18 cellular contexts compared by ENCODE assay signal in genomic region chr22:46966846-46967245, GRCh38.
DNase-seq lines count a peak whose midpoint lies in the region; ATAC-seq, FAIRE-seq and TF ChIP-seq lines count a peak whose summit lies in the region.
"Had no signal": no experiment of that assay in that cellular context is flagged by ENCODE, and none has a peak within 500 bp of the region (broad histone marks: within the 10 kb centered on the region; RNA-seq: fewer than 3 reads in every experiment).

No MANE protein-coding gene starts in this region.

- CTCF ChIA-PET in MCF 10A (lab: Yijun Ruan, JAX): interaction anchor here (0.6 to 1.3 kb wide), 3 partner anchors 121 to 929 kb away, joined by 3 to 5 read pairs (median 5); no protein-coding TSS in a partner anchor

- H3K27me3 Mint-ChIP-seq in MCF 10A (ENCODE audit: insufficient read depth, unreplicated experiment) (no peaks in the 10 kb centered on the region), T-helper 17 cell (no peaks in the 10 kb centered on the region)
- H3K27me3 Mint-ChIP-seq: CD4-positive, alpha-beta memory T cell had no signal

- H3K9me3 ChIP-seq in breast epithelium: no peaks in the 10 kb centered on the region
- H3K9me3 ChIP-seq in T-helper 17 cell (ENCODE audit: control insufficient read depth, low read length, poor library complexity, severe bottlenecking): no peaks in the 10 kb centered on the region
- no peaks in the 10 kb centered on the region for H3K9me3 ChIP-seq in kidney (ENCODE audit: control insufficient read depth in 1 of 2, low read length in 2 of 2)
- H3K9me3 ChIP-seq in sigmoid colon: no peaks in the 10 kb centered on the region
- H3K9me3 ChIP-seq: BLaER1 had no signal

- H3K4me1 Mint-ChIP-seq in MCF 10A (ENCODE audit: insufficient read depth, unreplicated experiment) (no peaks in the 10 kb centered on the region), T-helper 17 cell (peaks cover 53% of the 10 kb centered on the region)

- no peak for FAIRE-seq in kidney (lab: Jason Lieb, UNC)
- FAIRE-seq: HepG2 had no signal

- DNase-seq in breast epithelium (ENCODE audit: low spot score in 2 of 2): no peak
- DNase-seq in MCF 10A (ENCODE audit: unreplicated experiment): no peak
- no peak for DNase-seq in T-helper 17 cell
- peak; percentile 54 for DNase-seq in kidney
- DNase-seq in sigmoid colon: peak; percentile 49
- DNase-seq in activated naive CD4-positive, alpha-beta T cell treated with Interleukin-2 at 50 U/mL for 16 hours: no peak
- no peak for DNase-seq in cerebellar cortex (ENCODE audit: low spot score)
- DNase-seq: 8988T; CD4-positive, alpha-beta memory T cell; DMS153; DMS79; GDM1; GOT3; HFFc6 had no signal

- intact Hi-C loops in breast epithelium (cut with DNase I; ENCODE audit: low total_unique reads) (loop anchor here (1.0 kb wide), 1 partner anchor 24 kb away; no protein-coding TSS in a partner anchor), MCF 10A (cut with micrococcal nuclease) (no loop called here), kidney (cut with DNase I) (no loop called here), sigmoid colon (cut with DNase I) (no loop called here)

- H3K27ac Mint-ChIP-seq in MCF 10A (ENCODE audit: low read depth, unreplicated experiment): no peak overlapping the region
- peak overlapping the region; percentile 87 for H3K27ac Mint-ChIP-seq in T-helper 17 cell
- H3K27ac Mint-ChIP-seq: HFFc6 had no signal

- H3K36me3 Mint-ChIP-seq in MCF 10A (ENCODE audit: insufficient read depth, unreplicated experiment) (peaks cover 6% of the 10 kb centered on the region), T-helper 17 cell (ENCODE audit: low read depth) (peaks cover 7% of the 10 kb centered on the region)

- no peak overlapping the region for H3K4me3 ChIP-seq in breast epithelium
- H3K4me3 ChIP-seq in kidney (ENCODE audit: low read length in 2 of 2): no peak overlapping the region
- H3K4me3 ChIP-seq in sigmoid colon: no peak overlapping the region
- H3K4me3 ChIP-seq: BLaER1 had no signal

- TF ChIP-seq EP300 in sigmoid colon (IDR thresholded peaks at IDR 0.05): no peak

- H3K4me3 Mint-ChIP-seq in MCF 10A (ENCODE audit: unreplicated experiment) (no peak overlapping the region), T-helper 17 cell (no peak overlapping the region)
- H3K4me3 Mint-ChIP-seq: CD14-positive monocyte; CD4-positive, alpha-beta memory T cell; HFFc6 had no signal

- H3K9me3 Mint-ChIP-seq in MCF 10A (ENCODE audit: unreplicated experiment): no peaks in the 10 kb centered on the region
- H3K9me3 Mint-ChIP-seq: CD14-positive monocyte; CD4-positive, alpha-beta memory T cell; HFFc6 had no signal

- POLR2A ChIA-PET in MCF 10A (lab: Yijun Ruan, JAX): no interaction called here

- WGBS in sigmoid colon, 2 donors: 95 to 96% methylated on average over 16 of the region's 16 CpGs

- H3K27ac ChIP-seq in breast epithelium: peak overlapping the region; percentile 20 to 30
- H3K27ac ChIP-seq in kidney (ENCODE audit: low read depth in 2 of 2, low read length in 2 of 2): no peak overlapping the region
- no peak overlapping the region for H3K27ac ChIP-seq in sigmoid colon
- H3K27ac ChIP-seq: BLaER1 had no signal

- TF ChIP-seq POLR2A in breast epithelium (IDR thresholded peaks at IDR 0.05) (no peak), sigmoid colon (IDR thresholded peaks at IDR 0.05) (no peak)

- no TSS peak for BruUV-seq in MCF 10A (replicated peaks; lab: Mats Ljungman, UMichigan)

- TF ChIP-seq CTCF in breast epithelium (IDR thresholded peaks at IDR 0.05): no peak
- TF ChIP-seq CTCF in MCF 10A (IDR thresholded peaks at IDR 0.05; ENCODE audit: unreplicated experiment): no peak
- TF ChIP-seq CTCF in kidney (IDR thresholded peaks at IDR 0.05; ENCODE audit: borderline replicate concordance, extremely low read depth, insufficient read depth): no peak
- TF ChIP-seq CTCF in sigmoid colon (IDR thresholded peaks at IDR 0.05): no peak

- no peak overlapping the region for H3K9ac ChIP-seq in kidney (ENCODE audit: low read length in 2 of 2)
- H3K9ac ChIP-seq: BLaER1 had no signal

- H3K36me3 ChIP-seq in breast epithelium: no peaks in the 10 kb centered on the region
- H3K36me3 ChIP-seq in kidney (ENCODE audit: control insufficient read depth in 1 of 2, insufficient read depth in 2 of 2, low read length in 2 of 2): no peaks in the 10 kb centered on the region
- H3K36me3 ChIP-seq in sigmoid colon: no peaks in the 10 kb centered on the region

- H3K4me1 ChIP-seq in breast epithelium (no peaks in the 10 kb centered on the region), kidney (ENCODE audit: control insufficient read depth in 1 of 2, insufficient read depth in 1 of 2, low read depth in 1 of 2, low read length in 2 of 2) (peaks cover 0 to 5% of the 10 kb centered on the region in 2 donors), sigmoid colon (peaks cover 0 to 8% (median 0%) of the 10 kb centered on the region in 4 donors)

- no peaks in the 10 kb centered on the region for H3K27me3 ChIP-seq in breast epithelium
- H3K27me3 ChIP-seq in sigmoid colon: no peaks in the 10 kb centered on the region
- H3K27me3 ChIP-seq: BLaER1 had no signal

- ATAC-seq in T-helper 17 cell: no peak
- ATAC-seq: HCT116, HepG2 had no signal

Comparison
In these comparisons a context has a peak if more than half of its experiments do, and no peak if none do; other contexts are left out.
1. DNase-seq: peak in kidney (single experiment) and sigmoid colon (single experiment); none in breast epithelium (0 of 2), MCF 10A (single experiment), T-helper 17 cell (0 of 3), activated naive CD4-positive, alpha-beta T cell treated with Interleukin-2 at 50 U/mL for 16 hours (single experiment) and cerebellar cortex (single experiment).
2. H3K27ac ChIP-seq: peak in breast epithelium (2 of 2); none in kidney (0 of 2) and sigmoid colon (0 of 4).